ENCODE assay signal across 10 cellular contexts in genomic region chr14:61511558-61511924, GRCh38.
DNase-seq lines count a peak whose midpoint lies in the region; ATAC-seq and TF ChIP-seq lines count a peak whose summit lies in the region.
"Had no signal": no experiment of that assay in that cellular context is flagged by ENCODE, and none has a peak within 500 bp of the region (broad histone marks: within the 10 kb centered on the region; RNA-seq: fewer than 3 reads in every experiment).

No MANE protein-coding gene starts in this region.

- H3K4me1 Mint-ChIP-seq in activated T-cell treated with anti-CD3 and anti-CD28 coated beads, Interleukin-2, amount 50 U/mL, for 72 hours (ENCODE audit: low read depth): peaks cover 99% of the 10 kb centered on the region
- H3K4me1 Mint-ChIP-seq in Caco-2 (ENCODE audit: low read depth, unreplicated experiment): peaks cover 19% of the 10 kb centered on the region

- no peaks in the 10 kb centered on the region for H3K27me3 ChIP-seq in Caco-2 (replicated peaks; ENCODE audit: control insufficient read depth, insufficient read depth, low read length)
- H3K27me3 ChIP-seq: SJSA1 had no signal

- peak overlapping the region; percentile 94 for H3K27ac Mint-ChIP-seq in activated T-cell treated with anti-CD3 and anti-CD28 coated beads, Interleukin-2, amount 50 U/mL, for 72 hours
- no peak overlapping the region for H3K27ac Mint-ChIP-seq in Caco-2 (ENCODE audit: unreplicated experiment)

- TF ChIP-seq CTCF in Caco-2 (IDR thresholded peaks at IDR 0.05; ENCODE audit: insufficient read depth in 1 of 2, low read depth in 1 of 2, low read length in 1 of 2, severe bottlenecking in 1 of 2, unreplicated experiment in 1 of 2) (no peak), GM10266 (IDR thresholded peaks at IDR 0.05; ENCODE audit: control insufficient read depth, insufficient read depth, low read depth, missing control alignments) (no peak)

- peaks cover 17 to 45% of the 10 kb centered on the region in 2 donors for H3K36me3 Mint-ChIP-seq in activated T-cell treated with anti-CD3 and anti-CD28 coated beads, Interleukin-2, amount 50 U/mL, for 72 hours (ENCODE audit: insufficient read depth in 2 of 2)
- peaks cover 3% of the 10 kb centered on the region for H3K36me3 Mint-ChIP-seq in Caco-2 (ENCODE audit: insufficient read depth, unreplicated experiment)

- H3K36me3 ChIP-seq in Caco-2 (ENCODE audit: control insufficient read depth, insufficient read depth, low read length): no peaks in the 10 kb centered on the region
- H3K36me3 ChIP-seq: SJSA1 had no signal

- intact Hi-C loops in left colon (cut with DNase I, micrococcal nuclease) (no loop called here), Caco-2 (cut with micrococcal nuclease; ENCODE audit: unreplicated experiment) (no loop called here)

- H3K4me3 Mint-ChIP-seq in activated T-cell treated with anti-CD3 and anti-CD28 coated beads, Interleukin-2, amount 50 U/mL, for 72 hours: peak overlapping the region; percentile 48 to 73
- no peak overlapping the region for H3K4me3 Mint-ChIP-seq in Caco-2 (ENCODE audit: unreplicated experiment)

- BruUV-seq in Caco-2 (replicated peaks; lab: Mats Ljungman, UMichigan): no TSS peak

- CTCF ChIA-PET in Caco-2 (lab: Charles Lee): no interaction called here

- H3K9me3 Mint-ChIP-seq in activated T-cell treated with anti-CD3 and anti-CD28 coated beads, Interleukin-2, amount 50 U/mL, for 72 hours: no peaks in the 10 kb centered on the region
- H3K9me3 Mint-ChIP-seq in Caco-2 (ENCODE audit: unreplicated experiment): no peaks in the 10 kb centered on the region

- peak; percentile 79 to 80 for ATAC-seq in activated T-cell treated with anti-CD3 and anti-CD28 coated beads, Interleukin-2, amount 50 U/mL, for 72 hours (replicated peaks in 1 of 2)
- ATAC-seq in left colon (peak; percentile 52), HG02852 (IDR thresholded peaks at IDR 0.05; ENCODE audit: unreplicated experiment) (no peak), HG02623 (IDR thresholded peaks at IDR 0.05; ENCODE audit: unreplicated experiment) (no peak)

- H3K9me3 ChIP-seq in Caco-2: no peaks in the 10 kb centered on the region
- H3K9me3 ChIP-seq: SJSA1 had no signal

- no peaks in the 10 kb centered on the region for H3K27me3 Mint-ChIP-seq in activated T-cell treated with anti-CD3 and anti-CD28 coated beads, Interleukin-2, amount 50 U/mL, for 72 hours (ENCODE audit: low read depth)
- no peaks in the 10 kb centered on the region for H3K27me3 Mint-ChIP-seq in Caco-2 (ENCODE audit: insufficient read depth, unreplicated experiment)

- DNase-seq in M059J (ENCODE audit: low read depth): peak; percentile 48
- DNase-seq in activated T-cell treated with anti-CD3 and anti-CD28 coated beads, Interleukin-2, amount 50 U/mL, for 72 hours: peak; percentile 75 to 82
- no peak for DNase-seq in left colon
- peak in 2 of 3 experiments; percentile 49 to 54 for DNase-seq in stimulated activated CD4-positive, alpha-beta T cell treated with anti-CD3 and anti-CD28 coated beads, TNF-alpha, amount 100 ng/mL, for 4 hours (ENCODE audit: low read depth in 3 of 3)
- no peak for DNase-seq in Caco-2
- DNase-seq in GM10266 (ENCODE audit: extremely low spot score): no peak
- DNase-seq: effector CD4-positive, alpha-beta T cell had no signal

- POLR2A ChIA-PET in Caco-2 (lab: Charles Lee): interaction anchor here (0.5 to 0.7 kb wide), 3 partner anchors 8 to 98 kb away, joined by 4 to 9 read pairs (median 9); no protein-coding TSS in a partner anchor

- H3K4me1 ChIP-seq in Caco-2: peaks cover 15% of the 10 kb centered on the region
- H3K4me1 ChIP-seq: SJSA1 had no signal

- no peak overlapping the region for H3K4me3 ChIP-seq in Caco-2 (ENCODE audit: low read depth, low read length)
- H3K4me3 ChIP-seq: SJSA1 had no signal

Comparison
In these comparisons a context has a peak if more than half of its experiments do, and no peak if none do; other contexts are left out.
1. DNase-seq: peak in M059J (single experiment), activated T-cell treated with anti-CD3 and anti-CD28 coated beads, Interleukin-2, amount 50 U/mL, for 72 hours (2 of 2) and stimulated activated CD4-positive, alpha-beta T cell treated with anti-CD3 and anti-CD28 coated beads, TNF-alpha, amount 100 ng/mL, for 4 hours (2 of 3); none in left colon (0 of 2), Caco-2 (0 of 2) and GM10266 (single experiment).
2. ATAC-seq: peak in activated T-cell treated with anti-CD3 and anti-CD28 coated beads, Interleukin-2, amount 50 U/mL, for 72 hours (2 of 2) and left colon (single experiment); none in HG02852 (single experiment) and HG02623 (single experiment).